1 cellular context compared by ENCODE assay signal in genomic region chr22:36419177-36419911, GRCh38.
A peak's percentile ranks its signal among the peaks of the same experiment; 100 is the strongest.
TF ChIP-seq lines count a peak whose summit lies in the region.

No MANE protein-coding gene starts in this region.

TF ChIP-seq in HepG2, 621 proteins besides CTCF, POLR2A, EP300 and RAD21 (continued from another document and continues in another):
- TF ChIP-seq MEIS1 (CRISPR knock-in tag; IDR thresholded peaks at IDR 0.05; ENCODE audit: borderline replicate concordance), result no peak
- TF ChIP-seq SRSF9 (IDR thresholded peaks at IDR 0.05; ENCODE audit: borderline replicate concordance, insufficient read depth, low read depth, low read length, poor library complexity, severe bottlenecking), result no peak
- TF ChIP-seq, protein P1, sequence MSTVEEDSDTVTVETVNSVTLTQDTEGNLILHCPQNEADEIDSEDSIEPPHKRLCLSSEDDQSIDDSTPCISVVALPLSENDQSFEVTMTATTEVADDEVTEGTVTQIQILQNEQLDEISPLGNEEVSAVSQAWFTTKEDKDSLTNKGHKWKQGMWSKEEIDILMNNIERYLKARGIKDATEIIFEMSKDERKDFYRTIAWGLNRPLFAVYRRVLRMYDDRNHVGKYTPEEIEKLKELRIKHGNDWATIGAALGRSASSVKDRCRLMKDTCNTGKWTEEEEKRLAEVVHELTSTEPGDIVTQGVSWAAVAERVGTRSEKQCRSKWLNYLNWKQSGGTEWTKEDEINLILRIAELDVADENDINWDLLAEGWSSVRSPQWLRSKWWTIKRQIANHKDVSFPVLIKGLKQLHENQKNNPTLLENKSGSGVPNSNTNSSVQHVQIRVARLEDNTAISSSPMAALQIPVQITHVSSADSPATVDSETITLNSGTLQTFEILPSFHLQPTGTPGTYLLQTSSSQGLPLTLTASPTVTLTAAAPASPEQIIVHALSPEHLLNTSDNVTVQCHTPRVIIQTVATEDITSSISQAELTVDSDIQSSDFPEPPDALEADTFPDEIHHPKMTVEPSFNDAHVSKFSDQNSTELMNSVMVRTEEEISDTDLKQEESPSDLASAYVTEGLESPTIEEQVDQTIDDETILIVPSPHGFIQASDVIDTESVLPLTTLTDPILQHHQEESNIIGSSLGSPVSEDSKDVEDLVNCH (CRISPR knock-in tag; IDR thresholded peaks at IDR 0.05), result no peak
- 0 out of 2 replicates have a peak, but pooled peaks have one; percentile 53 for TF ChIP-seq ZNF674 (CRISPR knock-in tag; IDR thresholded peaks at IDR 0.05; ENCODE audit: low read depth)
- peak; percentile 100 for TF ChIP-seq ARNTL (CRISPR knock-in tag; IDR thresholded peaks at IDR 0.05)
- peak; percentile 53 to 55; a peak in 2 of 4 replicates for TF ChIP-seq HMGXB4 (CRISPR knock-in tag; IDR thresholded peaks at IDR 0.05; ENCODE audit: borderline replicate concordance in 1 of 2, low read depth in 1 of 2)
- TF ChIP-seq SSRP1 (CRISPR knock-in tag; IDR thresholded peaks at IDR 0.05), result no peak
- TF ChIP-seq, protein P2, sequence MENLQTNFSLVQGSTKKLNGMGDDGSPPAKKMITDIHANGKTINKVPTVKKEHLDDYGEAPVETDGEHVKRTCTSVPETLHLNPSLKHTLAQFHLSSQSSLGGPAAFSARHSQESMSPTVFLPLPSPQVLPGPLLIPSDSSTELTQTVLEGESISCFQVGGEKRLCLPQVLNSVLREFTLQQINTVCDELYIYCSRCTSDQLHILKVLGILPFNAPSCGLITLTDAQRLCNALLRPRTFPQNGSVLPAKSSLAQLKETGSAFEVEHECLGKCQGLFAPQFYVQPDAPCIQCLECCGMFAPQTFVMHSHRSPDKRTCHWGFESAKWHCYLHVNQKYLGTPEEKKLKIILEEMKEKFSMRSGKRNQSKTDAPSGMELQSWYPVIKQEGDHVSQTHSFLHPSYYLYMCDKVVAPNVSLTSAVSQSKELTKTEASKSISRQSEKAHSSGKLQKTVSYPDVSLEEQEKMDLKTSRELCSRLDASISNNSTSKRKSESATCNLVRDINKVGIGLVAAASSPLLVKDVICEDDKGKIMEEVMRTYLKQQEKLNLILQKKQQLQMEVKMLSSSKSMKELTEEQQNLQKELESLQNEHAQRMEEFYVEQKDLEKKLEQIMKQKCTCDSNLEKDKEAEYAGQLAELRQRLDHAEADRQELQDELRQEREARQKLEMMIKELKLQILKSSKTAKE (CRISPR knock-in tag; IDR thresholded peaks at IDR 0.05; ENCODE audit: borderline replicate concordance), result peak; percentile 98
- TF ChIP-seq GZF1 (CRISPR knock-in tag; IDR thresholded peaks at IDR 0.05), result no peak
- no peak for TF ChIP-seq ZNF607 (CRISPR knock-in tag; IDR thresholded peaks at IDR 0.05; ENCODE audit: borderline replicate concordance)
- no peak for TF ChIP-seq RFX1 (IDR thresholded peaks at IDR 0.05)
- TF ChIP-seq ZNF572 (CRISPR knock-in tag; IDR thresholded peaks at IDR 0.05), result peak; percentile 30; the same call in 1 of the 2 replicates
- TF ChIP-seq, protein P3, sequence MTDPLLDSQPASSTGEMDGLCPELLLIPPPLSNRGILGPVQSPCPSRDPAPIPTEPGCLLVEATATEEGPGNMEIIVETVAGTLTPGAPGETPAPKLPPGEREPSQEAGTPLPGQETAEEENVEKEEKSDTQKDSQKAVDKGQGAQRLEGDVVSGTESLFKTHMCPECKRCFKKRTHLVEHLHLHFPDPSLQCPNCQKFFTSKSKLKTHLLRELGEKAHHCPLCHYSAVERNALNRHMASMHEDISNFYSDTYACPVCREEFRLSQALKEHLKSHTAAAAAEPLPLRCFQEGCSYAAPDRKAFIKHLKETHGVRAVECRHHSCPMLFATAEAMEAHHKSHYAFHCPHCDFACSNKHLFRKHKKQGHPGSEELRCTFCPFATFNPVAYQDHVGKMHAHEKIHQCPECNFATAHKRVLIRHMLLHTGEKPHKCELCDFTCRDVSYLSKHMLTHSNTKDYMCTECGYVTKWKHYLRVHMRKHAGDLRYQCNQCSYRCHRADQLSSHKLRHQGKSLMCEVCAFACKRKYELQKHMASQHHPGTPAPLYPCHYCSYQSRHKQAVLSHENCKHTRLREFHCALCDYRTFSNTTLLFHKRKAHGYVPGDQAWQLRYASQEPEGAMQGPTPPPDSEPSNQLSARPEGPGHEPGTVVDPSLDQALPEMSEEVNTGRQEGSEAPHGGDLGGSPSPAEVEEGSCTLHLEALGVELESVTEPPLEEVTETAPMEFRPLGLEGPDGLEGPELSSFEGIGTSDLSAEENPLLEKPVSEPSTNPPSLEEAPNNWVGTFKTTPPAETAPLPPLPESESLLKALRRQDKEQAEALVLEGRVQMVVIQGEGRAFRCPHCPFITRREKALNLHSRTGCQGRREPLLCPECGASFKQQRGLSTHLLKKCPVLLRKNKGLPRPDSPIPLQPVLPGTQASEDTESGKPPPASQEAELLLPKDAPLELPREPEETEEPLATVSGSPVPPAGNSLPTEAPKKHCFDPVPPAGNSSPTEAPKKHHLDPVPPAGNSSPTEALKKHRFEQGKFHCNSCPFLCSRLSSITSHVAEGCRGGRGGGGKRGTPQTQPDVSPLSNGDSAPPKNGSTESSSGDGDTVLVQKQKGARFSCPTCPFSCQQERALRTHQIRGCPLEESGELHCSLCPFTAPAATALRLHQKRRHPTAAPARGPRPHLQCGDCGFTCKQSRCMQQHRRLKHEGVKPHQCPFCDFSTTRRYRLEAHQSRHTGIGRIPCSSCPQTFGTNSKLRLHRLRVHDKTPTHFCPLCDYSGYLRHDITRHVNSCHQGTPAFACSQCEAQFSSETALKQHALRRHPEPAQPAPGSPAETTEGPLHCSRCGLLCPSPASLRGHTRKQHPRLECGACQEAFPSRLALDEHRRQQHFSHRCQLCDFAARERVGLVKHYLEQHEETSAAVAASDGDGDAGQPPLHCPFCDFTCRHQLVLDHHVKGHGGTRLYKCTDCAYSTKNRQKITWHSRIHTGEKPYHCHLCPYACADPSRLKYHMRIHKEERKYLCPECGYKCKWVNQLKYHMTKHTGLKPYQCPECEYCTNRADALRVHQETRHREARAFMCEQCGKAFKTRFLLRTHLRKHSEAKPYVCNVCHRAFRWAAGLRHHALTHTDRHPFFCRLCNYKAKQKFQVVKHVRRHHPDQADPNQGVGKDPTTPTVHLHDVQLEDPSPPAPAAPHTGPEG (CRISPR knock-in tag; IDR thresholded peaks at IDR 0.05), result no peak
- no peak for TF ChIP-seq PHB2 (IDR thresholded peaks at IDR 0.05; ENCODE audit: partially characterized antibody)
- no peak for TF ChIP-seq ZNF256 (CRISPR knock-in tag; conservative IDR thresholded peaks at IDR 0.05)
- TF ChIP-seq HNF4G (IDR thresholded peaks at IDR 0.05; ENCODE audit: borderline replicate concordance, low read depth, low read length), result peak; percentile 86
- peak; percentile 88; the same call in 1 of the 2 replicates for TF ChIP-seq HNF4G (CRISPR knock-in tag; IDR thresholded peaks at IDR 0.05; ENCODE audit: borderline replicate concordance, low read depth)
- no peak for TF ChIP-seq ZNF790 (CRISPR knock-in tag; IDR thresholded peaks at IDR 0.05; ENCODE audit: borderline replicate concordance)
- no peak for TF ChIP-seq ZNF577 (CRISPR knock-in tag; IDR thresholded peaks at IDR 0.05; ENCODE audit: borderline replicate concordance, low read depth)
- no peak for TF ChIP-seq ZNF44 (CRISPR knock-in tag; IDR thresholded peaks at IDR 0.05)
- TF ChIP-seq KLF12 (CRISPR knock-in tag; IDR thresholded peaks at IDR 0.05; ENCODE audit: borderline replicate concordance), result peak; percentile 53; the same call in 1 of the 2 replicates
- peak; percentile 77 for TF ChIP-seq KDM2A (CRISPR knock-in tag; IDR thresholded peaks at IDR 0.05; ENCODE audit: borderline replicate concordance, low read depth)
- peak; percentile 96; the same call in 2 of the 3 replicates for TF ChIP-seq MXI1 (IDR thresholded peaks at IDR 0.05; ENCODE audit: borderline replicate concordance, low read depth, low read length)
- peak; percentile 97 for TF ChIP-seq ZBTB7B (CRISPR knock-in tag; IDR thresholded peaks at IDR 0.05)
- TF ChIP-seq ZNF121 (CRISPR knock-in tag; IDR thresholded peaks at IDR 0.05), result peak; percentile 42; the same call in 1 of the 2 replicates
- no peak for TF ChIP-seq IRF1 (CRISPR knock-in tag; IDR thresholded peaks at IDR 0.05; ENCODE audit: low read depth)
- TF ChIP-seq ZNF569 (CRISPR knock-in tag; IDR thresholded peaks at IDR 0.05; ENCODE audit: borderline replicate concordance), result 0 out of 2 replicates have a peak, but pooled peaks have one; percentile 49
- TF ChIP-seq FIP1L1 (IDR thresholded peaks at IDR 0.05; ENCODE audit: borderline replicate concordance, insufficient read depth, low read depth, low read length), result no peak
- TF ChIP-seq RFX5 (IDR thresholded peaks at IDR 0.05; ENCODE audit: low read depth, low read length), result no peak
- TF ChIP-seq ZFP90 (CRISPR knock-in tag; IDR thresholded peaks at IDR 0.05; ENCODE audit: borderline replicate concordance), result no peak; the same call in 1 of the 2 replicates
- no peak for TF ChIP-seq ZNF850 (CRISPR knock-in tag; conservative IDR thresholded peaks at IDR 0.05)
- peak; percentile 83; the same call in 1 of the 2 replicates for TF ChIP-seq MBD4 (IDR thresholded peaks at IDR 0.05; ENCODE audit: borderline replicate concordance, low read length)
- no peak for TF ChIP-seq CENPT (CRISPR knock-in tag; IDR thresholded peaks at IDR 0.05; ENCODE audit: low read depth)
- TF ChIP-seq PLRG1 (conservative IDR thresholded peaks at IDR 0.05), result no peak
- TF ChIP-seq ZNF296 (CRISPR knock-in tag; conservative IDR thresholded peaks at IDR 0.05), result no peak
- TF ChIP-seq POGK (CRISPR knock-in tag; conservative IDR thresholded peaks at IDR 0.05), result no peak; the same call in 1 of the 2 replicates
- 0 out of 2 replicates have a peak, but pooled peaks have one; percentile 38 for TF ChIP-seq ETV6 (CRISPR knock-in tag; conservative IDR thresholded peaks at IDR 0.05)
- TF ChIP-seq, protein P4, sequence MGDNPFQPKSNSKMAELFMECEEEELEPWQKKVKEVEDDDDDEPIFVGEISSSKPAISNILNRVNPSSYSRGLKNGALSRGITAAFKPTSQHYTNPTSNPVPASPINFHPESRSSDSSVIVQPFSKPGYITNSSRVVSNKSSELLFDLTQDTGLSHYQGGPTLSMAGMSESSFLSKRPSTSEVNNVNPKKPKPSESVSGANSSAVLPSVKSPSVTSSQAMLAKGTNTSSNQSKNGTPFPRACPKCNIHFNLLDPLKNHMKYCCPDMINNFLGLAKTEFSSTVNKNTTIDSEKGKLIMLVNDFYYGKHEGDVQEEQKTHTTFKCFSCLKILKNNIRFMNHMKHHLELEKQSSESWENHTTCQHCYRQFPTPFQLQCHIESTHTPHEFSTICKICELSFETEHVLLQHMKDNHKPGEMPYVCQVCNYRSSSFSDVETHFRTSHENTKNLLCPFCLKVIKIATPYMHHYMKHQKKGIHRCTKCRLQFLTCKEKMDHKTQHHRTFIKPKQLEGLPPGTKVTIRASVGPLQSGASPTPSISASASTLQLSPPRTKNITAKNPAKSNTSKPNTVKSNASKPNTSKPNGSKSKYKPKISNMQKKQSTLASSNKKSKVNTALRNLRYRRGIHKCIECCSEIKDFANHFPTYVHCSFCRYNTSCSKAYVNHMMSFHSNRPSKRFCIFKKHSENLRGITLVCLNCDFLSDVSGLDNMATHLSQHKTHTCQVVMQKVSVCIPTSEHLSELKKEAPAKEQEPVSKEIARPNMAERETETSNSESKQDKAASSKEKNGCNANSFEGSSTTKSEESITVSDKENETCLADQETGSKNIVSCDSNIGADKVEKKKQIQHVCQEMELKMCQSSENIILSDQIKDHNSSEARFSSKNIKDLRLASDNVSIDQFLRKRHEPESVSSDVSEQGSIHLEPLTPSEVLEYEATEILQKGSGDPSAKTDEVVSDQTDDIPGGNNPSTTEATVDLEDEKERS (CRISPR knock-in tag; IDR thresholded peaks at IDR 0.05), result peak; percentile 54; the same call in 1 of the 2 replicates
- peak; percentile 97 for TF ChIP-seq SALL1 (CRISPR knock-in tag; IDR thresholded peaks at IDR 0.05)
- TF ChIP-seq ATM (IDR thresholded peaks at IDR 0.05; ENCODE audit: borderline replicate concordance), result no peak
- TF ChIP-seq SCMH1 (CRISPR knock-in tag; IDR thresholded peaks at IDR 0.05; ENCODE audit: borderline replicate concordance), result no peak
- peak; percentile 56 for TF ChIP-seq RBM22 (optimal IDR thresholded peaks at IDR 0.05; ENCODE audit: low read length)
- TF ChIP-seq RXRA (CRISPR knock-in tag; IDR thresholded peaks at IDR 0.05), result peak; percentile 98
- TF ChIP-seq, protein P5, sequence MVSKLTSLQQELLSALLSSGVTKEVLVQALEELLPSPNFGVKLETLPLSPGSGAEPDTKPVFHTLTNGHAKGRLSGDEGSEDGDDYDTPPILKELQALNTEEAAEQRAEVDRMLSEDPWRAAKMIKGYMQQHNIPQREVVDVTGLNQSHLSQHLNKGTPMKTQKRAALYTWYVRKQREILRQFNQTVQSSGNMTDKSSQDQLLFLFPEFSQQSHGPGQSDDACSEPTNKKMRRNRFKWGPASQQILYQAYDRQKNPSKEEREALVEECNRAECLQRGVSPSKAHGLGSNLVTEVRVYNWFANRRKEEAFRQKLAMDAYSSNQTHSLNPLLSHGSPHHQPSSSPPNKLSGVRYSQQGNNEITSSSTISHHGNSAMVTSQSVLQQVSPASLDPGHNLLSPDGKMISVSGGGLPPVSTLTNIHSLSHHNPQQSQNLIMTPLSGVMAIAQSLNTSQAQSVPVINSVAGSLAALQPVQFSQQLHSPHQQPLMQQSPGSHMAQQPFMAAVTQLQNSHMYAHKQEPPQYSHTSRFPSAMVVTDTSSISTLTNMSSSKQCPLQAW (CRISPR knock-in tag; IDR thresholded peaks at IDR 0.05), result peak; percentile 88
